9 cellular contexts compared by ENCODE assay signal in genomic region chr12:51863921-51864700, GRCh38. TPM values are rescaled to one million over a fixed set of nuclear protein-coding genes. Genes with fewer than 3 reads are reported as not detected.
DNase-seq lines count a peak whose midpoint lies in the region; ATAC-seq and TF ChIP-seq lines count a peak whose summit lies in the region.
"Had no signal": no experiment of that assay in that cellular context is flagged by ENCODE, and none has a peak within 500 bp of the region (broad histone marks: within the 10 kb centered on the region; RNA-seq: fewer than 3 reads in every experiment).

No MANE protein-coding gene starts in this region.

- POLR2A ChIA-PET in AG04450 (lab: Yijun Ruan, JAX), result interaction anchor here (0.6 to 1.3 kb wide), 2 partner anchors 8 to 31 kb away, joined by 3 to 4 read pairs; no protein-coding TSS in a partner anchor

- WGBS in mesodermal cell (ENCODE audit: insufficient coverage in 2 of 2), 2 experiments, result 1% methylated on average over 36 to 43 of the region's 49 CpGs

- H3K27ac Mint-ChIP-seq in chondrocyte (ENCODE audit: unreplicated experiment), result no peak overlapping the region

- CTCF ChIA-PET in AG04450 (lab: Charles Lee), result interaction anchor here (0.7 to 2.7 kb wide), 4 partner anchors 8 to 161 kb away, joined by 3 to 14 read pairs (median 3); no protein-coding TSS in a partner anchor

- no peak for ATAC-seq in thoracic aorta (ENCODE audit: insufficient number of reproducible peaks, low FRiP score, low read depth)
- ATAC-seq in HG02981 (IDR thresholded peaks at IDR 0.05; ENCODE audit: unreplicated experiment), result no peak
- ATAC-seq in HG02970 (IDR thresholded peaks at IDR 0.05; ENCODE audit: low FRiP score, unreplicated experiment), result no peak

- H3K4me1 Mint-ChIP-seq in chondrocyte (ENCODE audit: low read depth), result peaks cover 26% of the 10 kb centered on the region

- H3K36me3 ChIP-seq in mesodermal cell (ENCODE audit: control insufficient read depth, insufficient read depth, low read length) (no peaks in the 10 kb centered on the region), thoracic aorta (no peaks in the 10 kb centered on the region)

- H3K9me3 Mint-ChIP-seq in chondrocyte (ENCODE audit: low read depth), result no peaks in the 10 kb centered on the region

- no peaks in the 10 kb centered on the region for H3K36me3 Mint-ChIP-seq in chondrocyte (ENCODE audit: low read depth)

- peaks cover 8% of the 10 kb centered on the region for H3K27me3 Mint-ChIP-seq in chondrocyte (ENCODE audit: low read depth)

- no peak for TF ChIP-seq CTCF in AG04450 (IDR thresholded peaks at IDR 0.05; ENCODE audit: low read depth, low read length)
- no peak for TF ChIP-seq CTCF in chondrocyte (IDR thresholded peaks at IDR 0.05)
- no peak for TF ChIP-seq CTCF in thoracic aorta (IDR thresholded peaks at IDR 0.05)

- H3K4me3 ChIP-seq in AG04450 (ENCODE audit: low read depth, low read length), result peak overlapping the region; percentile 43
- peak overlapping the region; percentile 38 for H3K4me3 ChIP-seq in mesodermal cell (ENCODE audit: extremely low read depth, insufficient read depth, low read length, poor library complexity, severe bottlenecking)
- peak overlapping the region; percentile 61 for H3K4me3 ChIP-seq in thoracic aorta

- H3K4me1 ChIP-seq in mesodermal cell (ENCODE audit: control insufficient read depth, insufficient read depth, low read length, poor library complexity, severe bottlenecking) (peaks cover 29% of the 10 kb centered on the region), thoracic aorta (ENCODE audit: control insufficient read depth in 1 of 2, low read depth in 2 of 2) (peaks cover 8 to 19% of the 10 kb centered on the region in 2 donors)

- no peak overlapping the region for H3K27ac ChIP-seq in AG04450 (ENCODE audit: low read depth, low read length)
- peak overlapping the region; percentile 93 for H3K27ac ChIP-seq in mesodermal cell (ENCODE audit: low read depth, low read length, severe bottlenecking)
- H3K27ac ChIP-seq in thoracic aorta, result no peak overlapping the region

- DNase-seq in AG04450 (ENCODE audit: low read depth, low spot score), result no peak
- peak; percentile 71 for DNase-seq in NCI-H1694 (lab: John Stamatoyannopoulos, UW)
- DNase-seq in chondrocyte (ENCODE audit: low spot score), result no peak
- DNase-seq in thoracic aorta (ENCODE audit: low spot score), result no peak
- no peak for DNase-seq in foreskin melanocyte

- peak overlapping the region; percentile 66 for H3K4me3 Mint-ChIP-seq in chondrocyte (ENCODE audit: unreplicated experiment)

- H3K9me3 ChIP-seq in AG04450 (ENCODE audit: control insufficient read depth, insufficient read depth, low read length) (no peaks in the 10 kb centered on the region; the same call in 1 of the 2 replicates), mesodermal cell (ENCODE audit: control insufficient read depth, low read length) (no peaks in the 10 kb centered on the region), thoracic aorta (no peaks in the 10 kb centered on the region)

- peaks cover 20% of the 10 kb centered on the region for H3K27me3 ChIP-seq in AG04450 (ENCODE audit: control insufficient read depth, insufficient read depth, low read length)
- no peaks in the 10 kb centered on the region for H3K27me3 ChIP-seq in thoracic aorta (replicated peaks; ENCODE audit: insufficient read depth)

RNA-seq across cellular contexts. Expression of gene FIGNL2, which starts 15.6 kb away (rescaled TPM):
- 0.22 and 0.26 TPM in 2 replicates for polyA plus RNA-seq in AG04450 (2011; rRNA removed)
- polyA minus RNA-seq in AG04450 (2011; rRNA and poly(A)+ RNA removed), result 0.74 and 1.3 TPM in 2 replicates
- 0.26 to 0.30 TPM in 2 of 3 replicates, not detected in the other for total RNA-seq in chondrocyte
- 25.1 TPM for polyA plus RNA-seq in mesodermal cell (2013, experiment 1 of 2)
- 23.3 TPM for polyA plus RNA-seq in mesodermal cell (2013, experiment 2 of 2)
- under 1 TPM in 1 of 2 donors, not detected in 1; 0.28 TPM for total RNA-seq in thoracic aorta

RNA-seq across cellular contexts. Expression of gene ANKRD33, which starts 23.8 kb away (rescaled TPM):
- not detected in 2 replicates for polyA plus RNA-seq in AG04450 (2011; rRNA removed)
- polyA minus RNA-seq in AG04450 (2011; rRNA and poly(A)+ RNA removed), result 0.09 TPM in 1 of 2 replicates, not detected in the other
- not detected in 3 replicates for total RNA-seq in chondrocyte
- 0.33 TPM for polyA plus RNA-seq in mesodermal cell (2013, experiment 1 of 2)
- polyA plus RNA-seq in mesodermal cell (2013, experiment 2 of 2), result 0.86 TPM
- total RNA-seq in thoracic aorta, result not detected
- total RNA-seq: activated CD8-positive, alpha-beta memory T cell treated with anti-CD3 and anti-CD28 coated beads for 36 hours had no signal

RNA-seq across cellular contexts. Expression of gene ACVRL1, which starts 43.2 kb away (rescaled TPM):
- polyA plus RNA-seq in AG04450 (2011; rRNA removed), result 11.1 and 13.4 TPM in 2 replicates
- 22.7 and 24.7 TPM in 2 replicates for polyA minus RNA-seq in AG04450 (2011; rRNA and poly(A)+ RNA removed)
- total RNA-seq in chondrocyte (0.36 to 0.60 TPM in 2 of 3 replicates, not detected in the other), thoracic aorta (10 to 100 TPM; 81.4 to 90.2 TPM)
- polyA plus RNA-seq in mesodermal cell (2013, experiment 1 of 2), result 40.5 TPM
- polyA plus RNA-seq in mesodermal cell (2013, experiment 2 of 2), result 31.3 TPM
- total RNA-seq: activated CD8-positive, alpha-beta memory T cell treated with anti-CD3 and anti-CD28 coated beads for 36 hours had no signal

Comparison
In these comparisons a context has a peak if more than half of its experiments do, and no peak if none do; other contexts are left out.
1. RNA of gene ACVRL1, which starts 43.2 kb away (total RNA-seq): 81.4 to 90.2 TPM in thoracic aorta; 0.36 to 0.60 TPM in chondrocyte; every median in the first group is over 10 times any median in the second.
2. Peak in every context shown above with its lines, with median percentiles within 50 percentile points of each other: H3K4me3 ChIP-seq.